ENCODE assay signal across 1 cellular context in the genomic region with DNA sequence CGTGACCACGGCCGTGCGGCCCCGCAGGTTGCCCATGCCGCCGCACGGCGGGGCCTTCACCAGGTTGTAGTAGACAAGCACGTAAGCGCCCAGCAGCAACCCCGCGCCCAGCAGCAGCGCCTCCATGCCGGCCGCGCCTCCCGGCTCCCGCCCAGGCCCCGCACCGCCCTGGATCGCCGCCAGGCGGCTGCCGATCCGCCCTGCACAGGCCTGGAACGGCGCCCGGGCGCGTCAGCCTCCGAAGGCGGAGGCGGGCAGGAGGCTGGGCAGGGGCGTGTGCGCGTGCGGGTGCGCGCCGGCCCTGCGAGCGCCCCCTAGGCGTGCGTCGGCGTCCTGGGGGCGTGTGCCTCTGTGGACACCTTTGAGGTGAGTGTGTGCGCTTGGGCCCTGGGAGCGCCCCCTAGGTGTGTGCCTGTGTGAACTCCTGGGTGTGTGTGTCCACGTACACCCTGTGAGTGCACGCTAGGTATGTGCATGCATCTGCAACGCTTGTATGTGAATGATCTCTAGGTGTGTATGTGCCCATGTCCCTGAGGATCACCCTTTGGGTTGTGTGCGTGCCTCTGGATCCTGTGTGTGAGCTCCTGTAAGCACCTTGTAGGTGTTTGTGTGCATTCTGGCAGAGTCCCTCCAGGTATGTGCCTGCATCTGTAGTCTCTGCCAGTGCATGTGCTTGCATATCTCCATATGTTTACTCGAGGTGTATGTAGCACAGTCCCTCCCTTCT.
TF ChIP-seq lines count a peak whose summit lies in the region.

A gene with protein sequence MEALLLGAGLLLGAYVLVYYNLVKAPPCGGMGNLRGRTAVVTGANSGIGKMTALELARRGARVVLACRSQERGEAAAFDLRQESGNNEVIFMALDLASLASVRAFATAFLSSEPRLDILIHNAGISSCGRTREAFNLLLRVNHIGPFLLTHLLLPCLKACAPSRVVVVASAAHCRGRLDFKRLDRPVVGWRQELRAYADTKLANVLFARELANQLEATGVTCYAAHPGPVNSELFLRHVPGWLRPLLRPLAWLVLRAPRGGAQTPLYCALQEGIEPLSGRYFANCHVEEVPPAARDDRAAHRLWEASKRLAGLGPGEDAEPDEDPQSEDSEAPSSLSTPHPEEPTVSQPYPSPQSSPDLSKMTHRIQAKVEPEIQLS (minus strand): TSS at position 261 of the 727 bp plus-strand sequence. CDS start 135 bp downstream, at position 126.

TF ChIP-seq in K562, 482 proteins besides CTCF, POLR2A, EP300 and RAD21 (continued from another document and continues in another):
- no peak for TF ChIP-seq ZNF717 (CRISPR knock-in tag; IDR thresholded peaks at IDR 0.05)
- TF ChIP-seq, protein P1, sequence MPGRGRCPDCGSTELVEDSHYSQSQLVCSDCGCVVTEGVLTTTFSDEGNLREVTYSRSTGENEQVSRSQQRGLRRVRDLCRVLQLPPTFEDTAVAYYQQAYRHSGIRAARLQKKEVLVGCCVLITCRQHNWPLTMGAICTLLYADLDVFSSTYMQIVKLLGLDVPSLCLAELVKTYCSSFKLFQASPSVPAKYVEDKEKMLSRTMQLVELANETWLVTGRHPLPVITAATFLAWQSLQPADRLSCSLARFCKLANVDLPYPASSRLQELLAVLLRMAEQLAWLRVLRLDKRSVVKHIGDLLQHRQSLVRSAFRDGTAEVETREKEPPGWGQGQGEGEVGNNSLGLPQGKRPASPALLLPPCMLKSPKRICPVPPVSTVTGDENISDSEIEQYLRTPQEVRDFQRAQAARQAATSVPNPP (IDR thresholded peaks at IDR 0.05; ENCODE audit: borderline replicate concordance, insufficient read depth, insufficient read length): no peak
- TF ChIP-seq, protein P2, sequence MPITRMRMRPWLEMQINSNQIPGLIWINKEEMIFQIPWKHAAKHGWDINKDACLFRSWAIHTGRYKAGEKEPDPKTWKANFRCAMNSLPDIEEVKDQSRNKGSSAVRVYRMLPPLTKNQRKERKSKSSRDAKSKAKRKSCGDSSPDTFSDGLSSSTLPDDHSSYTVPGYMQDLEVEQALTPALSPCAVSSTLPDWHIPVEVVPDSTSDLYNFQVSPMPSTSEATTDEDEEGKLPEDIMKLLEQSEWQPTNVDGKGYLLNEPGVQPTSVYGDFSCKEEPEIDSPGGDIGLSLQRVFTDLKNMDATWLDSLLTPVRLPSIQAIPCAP (CRISPR knock-in tag; IDR thresholded peaks at IDR 0.05; ENCODE audit: borderline replicate concordance): no peak
- no peak for TF ChIP-seq ZNF707 (CRISPR knock-in tag; conservative IDR thresholded peaks at IDR 0.05)
- peak; percentile 58; the same call in 1 of the 2 replicates for TF ChIP-seq NR1H2 (CRISPR knock-in tag; IDR thresholded peaks at IDR 0.05)
- peak; percentile 74 for TF ChIP-seq GABPB1 (CRISPR knock-in tag; IDR thresholded peaks at IDR 0.05)
- no peak for TF ChIP-seq U2AF1 (optimal IDR thresholded peaks at IDR 0.05; ENCODE audit: low read depth, low read length)
- TF ChIP-seq ASH1L (IDR thresholded peaks at IDR 0.05; ENCODE audit: borderline replicate concordance, low read depth, partially characterized antibody): no peak
- TF ChIP-seq ZBTB49 (CRISPR knock-in tag; IDR thresholded peaks at IDR 0.05; ENCODE audit: borderline replicate concordance): no peak
- no peak for TF ChIP-seq CBX5 (IDR thresholded peaks at IDR 0.05; ENCODE audit: borderline replicate concordance, low read depth)
- peak; percentile 93 for TF ChIP-seq GATAD2A (IDR thresholded peaks at IDR 0.05)
- 0 out of 2 replicates have a peak, but pooled peaks have one; percentile 26 for TF ChIP-seq ZNF584 (CRISPR knock-in tag; IDR thresholded peaks at IDR 0.05; ENCODE audit: low read depth)
- TF ChIP-seq YBX1 (IDR thresholded peaks at IDR 0.05): no peak
- TF ChIP-seq ZNF655 (CRISPR knock-in tag; IDR thresholded peaks at IDR 0.05): no peak
- TF ChIP-seq, protein P3, sequence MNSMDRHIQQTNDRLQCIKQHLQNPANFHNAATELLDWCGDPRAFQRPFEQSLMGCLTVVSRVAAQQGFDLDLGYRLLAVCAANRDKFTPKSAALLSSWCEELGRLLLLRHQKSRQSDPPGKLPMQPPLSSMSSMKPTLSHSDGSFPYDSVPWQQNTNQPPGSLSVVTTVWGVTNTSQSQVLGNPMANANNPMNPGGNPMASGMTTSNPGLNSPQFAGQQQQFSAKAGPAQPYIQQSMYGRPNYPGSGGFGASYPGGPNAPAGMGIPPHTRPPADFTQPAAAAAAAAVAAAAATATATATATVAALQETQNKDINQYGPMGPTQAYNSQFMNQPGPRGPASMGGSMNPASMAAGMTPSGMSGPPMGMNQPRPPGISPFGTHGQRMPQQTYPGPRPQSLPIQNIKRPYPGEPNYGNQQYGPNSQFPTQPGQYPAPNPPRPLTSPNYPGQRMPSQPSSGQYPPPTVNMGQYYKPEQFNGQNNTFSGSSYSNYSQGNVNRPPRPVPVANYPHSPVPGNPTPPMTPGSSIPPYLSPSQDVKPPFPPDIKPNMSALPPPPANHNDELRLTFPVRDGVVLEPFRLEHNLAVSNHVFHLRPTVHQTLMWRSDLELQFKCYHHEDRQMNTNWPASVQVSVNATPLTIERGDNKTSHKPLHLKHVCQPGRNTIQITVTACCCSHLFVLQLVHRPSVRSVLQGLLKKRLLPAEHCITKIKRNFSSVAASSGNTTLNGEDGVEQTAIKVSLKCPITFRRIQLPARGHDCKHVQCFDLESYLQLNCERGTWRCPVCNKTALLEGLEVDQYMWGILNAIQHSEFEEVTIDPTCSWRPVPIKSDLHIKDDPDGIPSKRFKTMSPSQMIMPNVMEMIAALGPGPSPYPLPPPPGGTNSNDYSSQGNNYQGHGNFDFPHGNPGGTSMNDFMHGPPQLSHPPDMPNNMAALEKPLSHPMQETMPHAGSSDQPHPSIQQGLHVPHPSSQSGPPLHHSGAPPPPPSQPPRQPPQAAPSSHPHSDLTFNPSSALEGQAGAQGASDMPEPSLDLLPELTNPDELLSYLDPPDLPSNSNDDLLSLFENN (IDR thresholded peaks at IDR 0.05; ENCODE audit: low read depth in 2 of 2, low read length in 2 of 2): peak in 1 of 2 experiments; percentile 60; a peak in 1 of 4 replicates
- TF ChIP-seq MTA2 (IDR thresholded peaks at IDR 0.05; ENCODE audit: low read depth): no peak
- no peak for TF ChIP-seq PTTG1 (tag; IDR thresholded peaks at IDR 0.05; ENCODE audit: low read depth)
- TF ChIP-seq PATZ1 (CRISPR knock-in tag; IDR thresholded peaks at IDR 0.05; ENCODE audit: borderline replicate concordance): no peak
- no peak for TF ChIP-seq ZNF436 (CRISPR knock-in tag; IDR thresholded peaks at IDR 0.05)
- peak; percentile 90 to 96; a peak in 3 of 4 replicates for TF ChIP-seq SIN3A (IDR thresholded peaks at IDR 0.05; ENCODE audit: borderline replicate concordance in 2 of 2, control insufficient read depth in 1 of 2, low read depth in 2 of 2, low read length in 2 of 2)
- TF ChIP-seq, protein P4, sequence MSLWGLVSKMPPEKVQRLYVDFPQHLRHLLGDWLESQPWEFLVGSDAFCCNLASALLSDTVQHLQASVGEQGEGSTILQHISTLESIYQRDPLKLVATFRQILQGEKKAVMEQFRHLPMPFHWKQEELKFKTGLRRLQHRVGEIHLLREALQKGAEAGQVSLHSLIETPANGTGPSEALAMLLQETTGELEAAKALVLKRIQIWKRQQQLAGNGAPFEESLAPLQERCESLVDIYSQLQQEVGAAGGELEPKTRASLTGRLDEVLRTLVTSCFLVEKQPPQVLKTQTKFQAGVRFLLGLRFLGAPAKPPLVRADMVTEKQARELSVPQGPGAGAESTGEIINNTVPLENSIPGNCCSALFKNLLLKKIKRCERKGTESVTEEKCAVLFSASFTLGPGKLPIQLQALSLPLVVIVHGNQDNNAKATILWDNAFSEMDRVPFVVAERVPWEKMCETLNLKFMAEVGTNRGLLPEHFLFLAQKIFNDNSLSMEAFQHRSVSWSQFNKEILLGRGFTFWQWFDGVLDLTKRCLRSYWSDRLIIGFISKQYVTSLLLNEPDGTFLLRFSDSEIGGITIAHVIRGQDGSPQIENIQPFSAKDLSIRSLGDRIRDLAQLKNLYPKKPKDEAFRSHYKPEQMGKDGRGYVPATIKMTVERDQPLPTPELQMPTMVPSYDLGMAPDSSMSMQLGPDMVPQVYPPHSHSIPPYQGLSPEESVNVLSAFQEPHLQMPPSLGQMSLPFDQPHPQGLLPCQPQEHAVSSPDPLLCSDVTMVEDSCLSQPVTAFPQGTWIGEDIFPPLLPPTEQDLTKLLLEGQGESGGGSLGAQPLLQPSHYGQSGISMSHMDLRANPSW (CRISPR knock-in tag; IDR thresholded peaks at IDR 0.05): no peak
- peak; percentile 96 for TF ChIP-seq MTA3 (IDR thresholded peaks at IDR 0.05; ENCODE audit: borderline replicate concordance)
- TF ChIP-seq TCF7L2 (IDR thresholded peaks at IDR 0.05; ENCODE audit: low read depth, low read length): no peak
- TF ChIP-seq ZNF668 (CRISPR knock-in tag; IDR thresholded peaks at IDR 0.05): no peak
- TF ChIP-seq NEUROD1 (IDR thresholded peaks at IDR 0.05; ENCODE audit: borderline replicate concordance, low read depth, low read length, partially characterized antibody): peak; percentile 70
- TF ChIP-seq SMARCA4 (IDR thresholded peaks at IDR 0.05): no peak
- no peak for TF ChIP-seq GATA2 (CRISPR knock-in tag; IDR thresholded peaks at IDR 0.05)
- no peak for TF ChIP-seq C11orf30 (IDR thresholded peaks at IDR 0.05; ENCODE audit: low read depth)
- TF ChIP-seq PRDM10 (IDR thresholded peaks at IDR 0.05; ENCODE audit: partially characterized antibody): no peak
- peak in 1 of 2 experiments; percentile 90; a peak in 2 of 4 replicates for TF ChIP-seq ZNF639 (CRISPR knock-in tag; conservative IDR thresholded peaks at IDR 0.05 in 1 of 2, IDR thresholded peaks at IDR 0.05 in 1 of 2)
- peak; percentile 89; the same call in 1 of the 2 replicates for TF ChIP-seq CREB1 (IDR thresholded peaks at IDR 0.05)
- peak; percentile 88 for TF ChIP-seq CREB1 (CRISPR knock-in tag; IDR thresholded peaks at IDR 0.05)
